ENCODE assay signal across 34 cellular contexts in genomic region chr16:64215730-64216129, GRCh38.
"Had no signal": no experiment of that assay in that cellular context is flagged by ENCODE, and none has a peak within 500 bp of the region (broad histone marks: within the 10 kb centered on the region; RNA-seq: fewer than 3 reads in every experiment).

No MANE protein-coding gene starts in this region.

- H3K27ac ChIP-seq: KMS-11 had no signal

- H3K36me3 ChIP-seq: MG63 had no signal

- H3K9ac ChIP-seq: KMS-11 had no signal

- H3K4me3 ChIP-seq: MG63 had no signal

- H3K4me2 ChIP-seq: KMS-11 had no signal

- DNase-seq: Kasumi-1, MG63, MM.1S, MV-4-11, NCI-H1048, NCI-H1092, NCI-H1092 treated with DMSO at 0.1 percent for 48 hours, NCI-H1105, NCI-H1105 treated with DMSO at 0.1 percent for 48 hours, NCI-H1417, NCI-H1417 treated with DMSO at 0.1 percent for 48 hours, NCI-H1436, NCI-H1436 treated with DMSO at 0.1 percent for 48 hours, NCI-H146, NCI-H1694, NCI-H1694 treated with DMSO at 0.1 percent for 48 hours, NCI-H187, NCI-H187 treated with DMSO at 0.1 percent for 48 hours, NCI-H1930, NCI-H2029, NCI-H2029 treated with DMSO at 0.1 percent for 48 hours, NCI-H2081, NCI-H2081 treated with DMSO at 0.1 percent for 48 hours, NCI-H2107, NCI-H2171, NCI-H2171 treated with DMSO at 0.1 percent for 48 hours, NCI-H2227 treated with DMSO at 0.1 percent for 48 hours, NCI-H226, NCI-H345, NCI-H446, NCI-H446 treated with DMSO at 0.1 percent for 48 hours, NCI-H510A, NCI-H510A treated with DMSO at 0.1 percent for 48 hours had no signal

- H3K27me3 ChIP-seq: MG63 had no signal

- H3K9me3 ChIP-seq: MG63 had no signal
